12 cellular contexts compared by ENCODE assay signal in the genomic region with DNA sequence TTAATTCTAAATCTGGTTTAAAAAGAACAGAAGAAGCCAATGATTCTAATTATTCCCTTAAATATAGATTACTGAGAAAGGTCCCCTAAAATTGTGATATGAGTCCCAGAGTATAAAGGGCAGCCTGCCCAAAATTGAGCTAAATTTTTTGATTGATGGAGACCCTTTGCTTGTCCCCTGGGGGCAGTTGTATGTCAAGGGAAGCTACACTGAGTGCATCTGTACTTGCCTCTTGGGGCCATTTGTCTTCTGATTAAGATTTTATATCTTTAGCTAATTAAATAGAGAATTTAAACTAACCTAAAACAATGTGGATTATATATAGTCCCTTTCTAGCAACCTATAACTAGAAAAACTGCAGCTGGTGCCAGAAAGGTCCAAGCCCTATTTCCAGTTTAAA. TPM values are rescaled to one million over a fixed set of nuclear protein-coding genes. Genes with fewer than 3 reads are reported as not detected.
"Had no signal": no experiment of that assay in that cellular context is flagged by ENCODE, and none has a peak within 500 bp of the region (broad histone marks: within the 10 kb centered on the region; RNA-seq: fewer than 3 reads in every experiment).

No MANE protein-coding gene starts in this region.

- H3K4me3 Mint-ChIP-seq: HFFc6, IgD-negative memory B cell had no signal

- H3K9ac ChIP-seq: GM23248 had no signal

- DNase-seq: GM23248, GOT3, H7, HFFc6, KBM-7 had no signal

- ATAC-seq: HCT116, HepG2 had no signal

- H3K27me3 Mint-ChIP-seq: IgD-negative memory B cell had no signal

- H3K27ac Mint-ChIP-seq: HFFc6, IgD-negative memory B cell had no signal

- H3K4me1 ChIP-seq: HAP-1 had no signal

- H3K9me3 ChIP-seq: HAP-1 had no signal

- H3K9me3 Mint-ChIP-seq: HFFc6, IgD-negative memory B cell had no signal

- H3K27ac ChIP-seq: GM23248, HL-60 had no signal

- H2AFZ ChIP-seq: GM23248 had no signal

- H3K4me3 ChIP-seq: GM23248, HAP-1 had no signal

RNA-seq across cellular contexts. Expression of gene SLC6A4, which starts 43.7 kb away (rescaled TPM):
- total RNA-seq: GM23248, H4, H7, HFFc6, HT1080 had no signal

RNA-seq across cellular contexts. Expression of gene TMIGD1, which starts 54.7 kb away (rescaled TPM):
- total RNA-seq: GM23248, H4, H7, HepG2, HFFc6, HT1080 had no signal
- polyA plus RNA-seq: GM23248, HepG2, IgD-negative memory B cell had no signal
